In genomic region chr7:151408839-151409554, GRCh38 we compare ENCODE assay signal across 8 cellular contexts. TPM values are rescaled to one million over a fixed set of nuclear protein-coding genes. Genes with fewer than 3 reads are reported as not detected.
DNase-seq lines count a peak whose midpoint lies in the region; ATAC-seq, FAIRE-seq and TF ChIP-seq lines count a peak whose summit lies in the region.

No MANE protein-coding gene starts in this region.

- H3K9me3 Mint-ChIP-seq in activated B cell treated with CpG ODN at 0.5 μM for 24 hours: no peaks in the 10 kb centered on the region
- H3K9me3 Mint-ChIP-seq in osteocyte (ENCODE audit: unreplicated experiment): no peaks in the 10 kb centered on the region

- H3K4me1 ChIP-seq in A549: peaks cover 23% of the 10 kb centered on the region
- peaks cover 2 to 8% of the 10 kb centered on the region in 2 donors for H3K4me1 ChIP-seq in esophagus (ENCODE audit: control insufficient read depth in 2 of 2, insufficient read depth in 2 of 2, low read length in 1 of 2)

- no peak overlapping the region for H3K27ac Mint-ChIP-seq in activated B cell treated with CpG ODN at 0.5 μM for 24 hours
- H3K27ac Mint-ChIP-seq in osteocyte (ENCODE audit: unreplicated experiment): no peak overlapping the region

- H3K4me3 ChIP-seq in A549 (no peak overlapping the region), esophagus (ENCODE audit: low read depth in 1 of 2, low read length in 2 of 2) (peak overlapping the region; percentile 29 to 46)

- intact Hi-C loops in activated B cell treated with CpG ODN at 0.5 μM for 24 hours (cut with micrococcal nuclease): no loop called here

- ATAC-seq in A549 (no peak), GM21825 (IDR thresholded peaks at IDR 0.05; ENCODE audit: unreplicated experiment) (peak; percentile 65), activated B cell treated with CpG ODN at 0.5 μM for 24 hours (ENCODE audit: low read depth) (peak; percentile 63), HG02840 (IDR thresholded peaks at IDR 0.05; ENCODE audit: low FRiP score, unreplicated experiment) (no peak)

- TF ChIP-seq POLR2A in A549 (IDR thresholded peaks at IDR 0.05; ENCODE audit: low read length): no peak

- H3K36me3 Mint-ChIP-seq in activated B cell treated with CpG ODN at 0.5 μM for 24 hours (ENCODE audit: low read depth): no peaks in the 10 kb centered on the region
- no peaks in the 10 kb centered on the region for H3K36me3 Mint-ChIP-seq in osteocyte (ENCODE audit: unreplicated experiment)

- WGBS in A549 (ENCODE audit: missing lambda C conversion rate): 86% methylated on average over 30 of the region's 47 CpGs
- 14 to 15% methylated on average over 39 to 47 of the region's 47 CpGs for whole genome bisulfite sequencing in esophagus, 2 donors

- CTCF ChIA-PET in A549 (lab: Yijun Ruan, JAX): interaction anchor here (1.0 kb wide), 1 partner anchor 39 kb away, joined by 5 read pairs; no protein-coding TSS in a partner anchor
- CTCF ChIA-PET in activated B cell treated with CpG ODN at 0.5 μM for 24 hours (lab: Charles Lee): no interaction called here

- TF ChIP-seq CTCF in A549 (IDR thresholded peaks at IDR 0.05): no peak
- TF ChIP-seq CTCF in activated B cell treated with CpG ODN at 0.5 μM for 24 hours (IDR thresholded peaks at IDR 0.05): no peak
- TF ChIP-seq CTCF in osteocyte (IDR thresholded peaks at IDR 0.05): no peak

- peak overlapping the region in 1 of 2 experiments; percentile 86; a peak in 4 of 6 replicates for H3K27ac ChIP-seq in A549
- peak overlapping the region; percentile 42 to 43 for H3K27ac ChIP-seq in esophagus (ENCODE audit: low read depth in 2 of 2, low read length in 1 of 2)

- H3K36me3 ChIP-seq in esophagus (ENCODE audit: control insufficient read depth in 2 of 2, insufficient read depth in 2 of 2, low read length in 1 of 2): no peaks in the 10 kb centered on the region

- H3K9me3 ChIP-seq in A549 (no peaks in the 10 kb centered on the region), esophagus (ENCODE audit: control insufficient read depth in 2 of 2, insufficient read depth in 1 of 2, low read depth in 1 of 2, low read length in 1 of 2) (peaks cover 0 to 3% of the 10 kb centered on the region in 2 donors)

- H3K27me3 Mint-ChIP-seq in activated B cell treated with CpG ODN at 0.5 μM for 24 hours (peaks cover 37% of the 10 kb centered on the region), osteocyte (ENCODE audit: unreplicated experiment) (peaks cover 55% of the 10 kb centered on the region)

- H3K27me3 ChIP-seq in esophagus (ENCODE audit: control insufficient read depth in 1 of 2, insufficient read depth in 2 of 2, low read length in 2 of 2): peaks cover 7 to 22% of the 10 kb centered on the region in 2 donors

- H3K4me2 ChIP-seq in A549: peak overlapping the region; percentile 91; the same call in 1 of the 3 replicates

- POLR2A ChIA-PET in A549 (lab: Yijun Ruan, JAX) (no interaction called here), activated B cell treated with CpG ODN at 0.5 μM for 24 hours (lab: Charles Lee) (no interaction called here)

- no peak for FAIRE-seq in A549 (lab: Jason Lieb, UNC)

- no peak for DNase-seq in A549 (ENCODE audit: low read depth in 1 of 2, low spot score in 1 of 2)
- DNase-seq in activated B cell treated with CpG ODN at 0.5 μM for 24 hours: no peak
- no peak for DNase-seq in osteocyte (ENCODE audit: extremely low spot score, unreplicated experiment)
- DNase-seq in cerebellum (ENCODE audit: low spot score): no peak
- no peak for DNase-seq in 8988T

- peak overlapping the region; percentile 80 for H3K4me3 Mint-ChIP-seq in activated B cell treated with CpG ODN at 0.5 μM for 24 hours
- peak overlapping the region; percentile 53 for H3K4me3 Mint-ChIP-seq in osteocyte (ENCODE audit: unreplicated experiment)

- no peak for TF ChIP-seq EP300 in A549 (IDR thresholded peaks at IDR 0.05)

- TF ChIP-seq RAD21 in A549 (conservative IDR thresholded peaks at IDR 0.05 in 1 of 2, IDR thresholded peaks at IDR 0.05 in 1 of 2): no peak

- H3K4me1 Mint-ChIP-seq in activated B cell treated with CpG ODN at 0.5 μM for 24 hours: peaks cover 27% of the 10 kb centered on the region
- peaks cover 18% of the 10 kb centered on the region for H3K4me1 Mint-ChIP-seq in osteocyte (ENCODE audit: unreplicated experiment)

TF ChIP-seq in A549, 52 proteins besides CTCF, POLR2A, EP300 and RAD21:
- TF ChIP-seq FOXS1 (CRISPR knock-in tag; IDR thresholded peaks at IDR 0.05): no peak
- TF ChIP-seq SREBF2 (IDR thresholded peaks at IDR 0.05): no peak
- TF ChIP-seq EHF (CRISPR knock-in tag; IDR thresholded peaks at IDR 0.05): no peak
- no peak for TF ChIP-seq MYC (IDR thresholded peaks at IDR 0.05; ENCODE audit: borderline replicate concordance, low read length)
- no peak for TF ChIP-seq PBX3 (IDR thresholded peaks at IDR 0.05)
- TF ChIP-seq TFCP2L1 (CRISPR knock-in tag; IDR thresholded peaks at IDR 0.05): no peak
- TF ChIP-seq FOSL2 (IDR thresholded peaks at IDR 0.05): no peak
- no peak for TF ChIP-seq FOSL2 (CRISPR knock-in tag; IDR thresholded peaks at IDR 0.05)

RNA-seq across cellular contexts. Expression of gene WDR86, which starts 0.8 kb away (rescaled TPM):
- polyA plus RNA-seq in A549 (2011; rRNA removed) (0.19 and 0.44 TPM in 2 replicates), A549 (2017; fragmentation: RNase III; extraction: RNeasy Plus Mini Kit Qiagen cat#74134 plus additional on column Dnase treatment) (0.17 to 0.28 TPM (median 0.18 TPM) in 3 replicates), esophagus (under 1 TPM; 0.28 to 0.86 TPM)
- 0.12 and 0.13 TPM in 2 replicates for polyA plus RNA-seq in A549 (2012; cell fraction: cytosol; rRNA removed)
- polyA plus RNA-seq in A549 (2012; cell fraction: nucleus; rRNA removed): 1.1 and 1.3 TPM in 2 replicates
- 1.0 and 1.4 TPM in 2 replicates for polyA minus RNA-seq in A549 (2011; rRNA and poly(A)+ RNA removed)
- total RNA-seq in activated B cell treated with CpG ODN at 0.5 μM for 24 hours (0.33 and 0.49 TPM in 2 replicates), osteocyte (0.39 TPM in 1 of 2 replicates, not detected in the other), cerebellum (33.8 TPM)

RNA-seq across cellular contexts. Expression of gene CRYGN, which starts 30.9 kb away (rescaled TPM):
- polyA plus RNA-seq in A549 (2011; rRNA removed) (not detected in 2 replicates), A549 (2017; fragmentation: RNase III; extraction: RNeasy Plus Mini Kit Qiagen cat#74134 plus additional on column Dnase treatment) (0.07 TPM in 1 of 3 replicates, not detected in the others), esophagus (under 1 TPM in 1 of 2 donors, not detected in 1; 0.01 TPM)
- 0.06 TPM in 1 of 2 replicates, not detected in the other for polyA plus RNA-seq in A549 (2012; cell fraction: cytosol; rRNA removed)
- polyA plus RNA-seq in A549 (2012; cell fraction: nucleus; rRNA removed): 0.11 TPM in 1 of 2 replicates, not detected in the other
- 0.15 TPM in 1 of 2 replicates, not detected in the other for polyA minus RNA-seq in A549 (2011; rRNA and poly(A)+ RNA removed)
- total RNA-seq in activated B cell treated with CpG ODN at 0.5 μM for 24 hours (not detected in 2 replicates), osteocyte (not detected in 2 replicates), cerebellum (not detected)

Comparison
In these comparisons a context has a peak if more than half of its experiments do, and no peak if none do; other contexts are left out.
1. ATAC-seq: peak in GM21825 (single experiment) and activated B cell treated with CpG ODN at 0.5 μM for 24 hours (single experiment); none in A549 (0 of 2) and HG02840 (single experiment).
2. RNA of gene WDR86, which starts 0.8 kb away (total RNA-seq): 33.8 TPM in cerebellum (single experiment); 0.33 to 0.49 TPM in activated B cell treated with CpG ODN at 0.5 μM for 24 hours and 0.39 TPM in osteocyte; every median in the first group is over 10 times any median in the second.